In genomic region chr22:31064369-31064768, GRCh38 we compare ENCODE assay signal across 14 cellular contexts. TPM values are rescaled to one million over a fixed set of nuclear protein-coding genes. Genes with fewer than 3 reads are reported as not detected.
DNase-seq lines count a peak whose midpoint lies in the region; ATAC-seq, FAIRE-seq and TF ChIP-seq lines count a peak whose summit lies in the region.
"Had no signal": no experiment of that assay in that cellular context is flagged by ENCODE, and none has a peak within 500 bp of the region (broad histone marks: within the 10 kb centered on the region; RNA-seq: fewer than 3 reads in every experiment).

No MANE protein-coding gene starts in this region.

- H4K20me1 ChIP-seq in DND-41 (ENCODE audit: insufficient read depth, low read length) = no peaks in the 10 kb centered on the region
- no peaks in the 10 kb centered on the region for H4K20me1 ChIP-seq in K562 (replicated peaks; ENCODE audit: control insufficient read depth, insufficient read depth, low read length)

- H3K9ac ChIP-seq in DND-41 (ENCODE audit: low read depth, low read length) (no peak overlapping the region), K562 (ENCODE audit: insufficient read depth in 1 of 2, low read depth in 2 of 2, low read length in 2 of 2) (peak overlapping the region; percentile 79 to 82; a peak in 3 of 4 replicates)

- intact Hi-C loops in K562 (cut with micrococcal nuclease) = loop anchor here (5.0 kb wide), 1 partner anchor 97 kb away; the partner anchor contains the start of genes MORC2 and TUG1

- 86% methylated on average over 6 of the region's 6 CpGs for WGBS in A549 (ENCODE audit: missing lambda C conversion rate)
- WGBS in K562 (ENCODE audit: insufficient coverage, low coverage, missing lambda C conversion rate) = 0% methylated on average over 6 of the region's 6 CpGs

- TF ChIP-seq EP300 in A549 (IDR thresholded peaks at IDR 0.05) = no peak
- TF ChIP-seq EP300 in K562 (IDR thresholded peaks at IDR 0.05; ENCODE audit: low read length) = no peak

- ATAC-seq in A549 (no peak), DND-41 (ENCODE audit: insufficient read depth, low read depth) (no peak), K562 (peak; percentile 72)

- FAIRE-seq in A549 (lab: Jason Lieb, UNC) = no peak
- no peak for FAIRE-seq in K562 (lab: Jason Lieb, UNC)
- FAIRE-seq: GM19239 had no signal

- TF ChIP-seq RAD21 in A549 (conservative IDR thresholded peaks at IDR 0.05 in 1 of 2, IDR thresholded peaks at IDR 0.05 in 1 of 2) = no peak
- TF ChIP-seq RAD21 in K562 (CRISPR knock-in tag; conservative IDR thresholded peaks at IDR 0.05 in 1 of 2, IDR thresholded peaks at IDR 0.05 in 1 of 2) = no peak

- no peaks in the 10 kb centered on the region for H3K27me3 ChIP-seq in DND-41 (ENCODE audit: insufficient read depth, low read length, poor library complexity)
- no peaks in the 10 kb centered on the region for H3K27me3 ChIP-seq in K562 (ENCODE audit: control insufficient read depth in 2 of 2, insufficient read depth in 2 of 2, low read length in 2 of 2)

- in situ Hi-C loops in K562 (cut with MboI) = no loop called here

- TF ChIP-seq CTCF in A549 (IDR thresholded peaks at IDR 0.05) (no peak), DND-41 (IDR thresholded peaks at IDR 0.05; ENCODE audit: borderline replicate concordance, extremely low read depth, low read length, poor library complexity, severe bottlenecking) (no peak), NB4 (IDR thresholded peaks at IDR 0.05; ENCODE audit: low read depth, low read length) (no peak), K562 (IDR thresholded peaks at IDR 0.05 in 2 of 3, conservative IDR thresholded peaks at IDR 0.05 in 1 of 3; ENCODE audit: insufficient read depth in 2 of 3, low read depth in 1 of 3, low read length in 3 of 3) (no peak)

- H3K4me2 ChIP-seq in A549 (peak overlapping the region; percentile 18; the same call in 2 of the 3 replicates), DND-41 (ENCODE audit: insufficient read depth, low read length) (no peak overlapping the region), K562 (ENCODE audit: insufficient read depth, low read length) (peak overlapping the region; percentile 97)

- H3K9me1 ChIP-seq in K562 (ENCODE audit: control insufficient read depth, insufficient read depth, low read length) = no peaks in the 10 kb centered on the region

- H3K4me3 ChIP-seq in A549 (no peak overlapping the region), DND-41 (ENCODE audit: low read depth in 1 of 2, low read length in 2 of 2) (no peak overlapping the region), NB4 (ENCODE audit: low read depth, low read length) (peak overlapping the region; percentile 45), K562 (peak overlapping the region; percentile 65)

- no peaks in the 10 kb centered on the region for H3K79me2 ChIP-seq in DND-41 (ENCODE audit: insufficient read depth, low read length)
- peaks cover 14% of the 10 kb centered on the region for H3K79me2 ChIP-seq in K562 (ENCODE audit: control insufficient read depth, insufficient read depth, low read length)

- no peak for TF ChIP-seq POLR2A in A549 (IDR thresholded peaks at IDR 0.05; ENCODE audit: low read length)
- TF ChIP-seq POLR2A in NB4 (IDR thresholded peaks at IDR 0.05; ENCODE audit: extremely low read depth, insufficient read length) = no peak
- no peak for TF ChIP-seq POLR2A in K562 (conservative IDR thresholded peaks at IDR 0.05)

- POLR2A ChIA-PET in A549 (lab: Yijun Ruan, JAX) (interaction anchor here (2.0 kb wide), 1 partner anchor 96 kb away, joined by 7 read pairs; the partner anchor contains the start of genes MORC2 and TUG1), K562 (lab: Yijun Ruan, JAX) (interaction anchor here (0.7 to 2.6 kb wide), 9 partner anchors 9 to 101 kb away, joined by 3 to 15 read pairs (median 5); partner anchors contain the start of genes MORC2, SMTN and TUG1)

- TSS peak; percentile 86 for BruUV-seq in K562 (replicated peaks; lab: Mats Ljungman, UMichigan)

- CTCF ChIA-PET in A549 (lab: Yijun Ruan, JAX) = interaction anchor here (1.1 to 2.0 kb wide), 3 partner anchors 17 to 300 kb away, joined by 3 to 9 read pairs (median 4); partner anchors contain the start of gene SMTN
- CTCF ChIA-PET in K562 (lab: Yijun Ruan, JAX; ENCODE audit: low intra/inter-chr PET ratio) = no interaction called here

- H3K27ac ChIP-seq in A549 (peak overlapping the region in 1 of 2 experiments; percentile 60; a peak in 3 of 6 replicates), DND-41 (ENCODE audit: low read length) (no peak overlapping the region), K562 (ENCODE audit: extremely low read depth, low read depth, low read length) (peak overlapping the region; percentile 84)
- H3K27ac ChIP-seq: RWPE1 had no signal

- H3K4me1 ChIP-seq in A549 (peaks cover 28% of the 10 kb centered on the region), DND-41 (ENCODE audit: insufficient read depth, low read length) (no peaks in the 10 kb centered on the region), K562 (replicated peaks in 1 of 2; ENCODE audit: control insufficient read depth in 2 of 2, insufficient read depth in 2 of 2, low read length in 2 of 2) (peaks cover 14% of the 10 kb centered on the region in 2 experiments; a peak in 3 of 5 replicates)

- no peaks in the 10 kb centered on the region for H3K36me3 ChIP-seq in DND-41 (ENCODE audit: insufficient read depth, low read length)
- H3K36me3 ChIP-seq in K562 (ENCODE audit: control insufficient read depth, insufficient read depth, low read length) = no peaks in the 10 kb centered on the region

- H3K9me3 ChIP-seq in A549 (no peaks in the 10 kb centered on the region), DND-41 (ENCODE audit: insufficient read depth, low read length, severe bottlenecking) (no peaks in the 10 kb centered on the region), K562 (replicated peaks; ENCODE audit: control insufficient read depth, insufficient read depth, low read depth, low read length) (no peaks in the 10 kb centered on the region)

- H2AFZ ChIP-seq in DND-41 (ENCODE audit: low read depth, low read length) (peak overlapping the region; percentile 10), K562 (ENCODE audit: low read depth, low read length) (peak overlapping the region; percentile 94)

- no peak for DNase-seq in A549 (ENCODE audit: low read depth in 1 of 2, low spot score in 1 of 2)
- DNase-seq in DND-41 = no peak
- DNase-seq in NB4 (ENCODE audit: low read depth) = no peak
- no peak for DNase-seq in K562 (ENCODE audit: extremely low read depth in 1 of 4, low spot score in 3 of 4)
- DNase-seq in H4 (ENCODE audit: low spot score) = no peak
- DNase-seq in NCI-H2081 (lab: John Stamatoyannopoulos, UW) = no peak
- no peak for DNase-seq in activated CD4-positive, alpha-beta T cell treated with anti-CD3 and anti-CD28 coated beads for 1 hour
- DNase-seq: activated B cell treated with CpG ODN at 0.5 μM for 24 hours; endodermal cell; NCI-H1417 treated with DMSO at 0.1 percent for 48 hours; stimulated activated CD4-positive, alpha-beta T cell treated with anti-CD3 and anti-CD28 coated beads, Interleukin-2, amount 100 ng/mL, for 48 hours had no signal

RNA-seq across cellular contexts. Expression of gene SMTN, which starts 16.7 kb away (rescaled TPM):
- 7.0 and 12.7 TPM in 2 replicates for polyA plus RNA-seq in A549 (2011; rRNA removed)
- polyA plus RNA-seq in A549 (2012; cell fraction: cytosol; rRNA removed) = 29.6 and 31.6 TPM in 2 replicates
- 122 and 130 TPM in 2 replicates for polyA plus RNA-seq in A549 (2012; cell fraction: nucleus; rRNA removed)
- 33.1 to 37.3 TPM (median 34.9 TPM) in 3 replicates for polyA plus RNA-seq in A549 (2017; fragmentation: RNase III; extraction: RNeasy Plus Mini Kit Qiagen cat#74134 plus additional on column Dnase treatment)
- polyA minus RNA-seq in A549 (2011; rRNA and poly(A)+ RNA removed) = 5.5 and 11.3 TPM in 2 replicates
- total RNA-seq in K562 (2011; cell fraction: chromatin; rRNA removed; ENCODE audit: low replicate concordance) = 49.3 and 111 TPM in 2 replicates
- 49.2 and 65.0 TPM in 2 replicates for total RNA-seq in K562 (2011; cell fraction: nucleolus; rRNA removed)
- 48.8 and 58.2 TPM in 2 replicates for total RNA-seq in K562 (2011; cell fraction: nucleoplasm; rRNA removed)
- total RNA-seq in K562 (2014; rRNA removed) = 17.8 and 22.3 TPM in 2 replicates
- total RNA-seq in K562 (2014; rRNA removed; fragmentation: Illumina TruSeq; extraction: Trizol) = 8.8 and 11.1 TPM in 2 replicates
- total RNA-seq in K562 (2015; rRNA removed; fragmentation: Illumina TruSeq; extraction: Trizol) = 16.0 and 16.1 TPM in 2 replicates
- total RNA-seq in K562 (2021) = 39.9 and 41.1 TPM in 2 replicates
- 7.7 and 13.7 TPM in 2 replicates for polyA plus RNA-seq in K562 (2011; rRNA removed)
- polyA plus RNA-seq in K562 (2011; cell fraction: cytosol; rRNA removed) = 9.0 and 10.3 TPM in 2 replicates
- polyA plus RNA-seq in K562 (2011; cell fraction: nucleus; rRNA removed) = 70.1 and 84.9 TPM in 2 replicates
- polyA plus RNA-seq in K562 (2012) = 22.9 and 23.5 TPM in 2 replicates
- 17.6 and 28.4 TPM in 2 replicates for polyA plus RNA-seq in K562 (2014; fragmentation: Illumina TruSeq; extraction: Trizol)
- 1 to 10 TPM; 2.5 to 3.4 TPM for polyA plus RNA-seq in K562 (2014; fragmentation: Nextera tagmentation; extraction: Ambion mirVana)
- polyA plus RNA-seq in K562 (2014; rRNA removed) = 20.6 and 25.5 TPM in 2 replicates
- polyA minus RNA-seq in K562 (2011; rRNA and poly(A)+ RNA removed) = 4.6 and 7.0 TPM in 2 replicates
- 8.3 and 14.4 TPM in 2 replicates for polyA minus RNA-seq in K562 (2011; cell fraction: cytosol; rRNA and poly(A)+ RNA removed)
- 24.6 and 28.2 TPM in 2 replicates for polyA minus RNA-seq in K562 (2011; cell fraction: nucleus; rRNA and poly(A)+ RNA removed)
- 13.9 and 20.9 TPM in 2 replicates for total RNA-seq in H4 (2014; rRNA removed; shearing (Covaris generic))

RNA-seq across cellular contexts. Expression of gene SELENOM, which starts 43.0 kb away (rescaled TPM):
- polyA plus RNA-seq in A549 (2011; rRNA removed) = 14.2 and 15.3 TPM in 2 replicates
- polyA plus RNA-seq in A549 (2012; cell fraction: cytosol; rRNA removed) = 62.7 and 76.5 TPM in 2 replicates
- polyA plus RNA-seq in A549 (2012; cell fraction: nucleus; rRNA removed) = 82.5 and 94.7 TPM in 2 replicates
- 46.4 to 50.2 TPM (median 46.5 TPM) in 3 replicates for polyA plus RNA-seq in A549 (2017; fragmentation: RNase III; extraction: RNeasy Plus Mini Kit Qiagen cat#74134 plus additional on column Dnase treatment)
- polyA minus RNA-seq in A549 (2011; rRNA and poly(A)+ RNA removed) = 12.4 and 18.3 TPM in 2 replicates
- 7.3 and 13.3 TPM in 2 replicates for total RNA-seq in K562 (2011; cell fraction: chromatin; rRNA removed; ENCODE audit: low replicate concordance)
- total RNA-seq in K562 (2011; cell fraction: nucleolus; rRNA removed) = 15.5 and 16.3 TPM in 2 replicates
- 10.6 and 15.3 TPM in 2 replicates for total RNA-seq in K562 (2011; cell fraction: nucleoplasm; rRNA removed)
- total RNA-seq in K562 (2014; rRNA removed) = 6.9 and 10.8 TPM in 2 replicates
- total RNA-seq in K562 (2014; rRNA removed; fragmentation: Illumina TruSeq; extraction: Trizol) = 1.2 and 1.8 TPM in 2 replicates
- total RNA-seq in K562 (2015; rRNA removed; fragmentation: Illumina TruSeq; extraction: Trizol) = 3.7 and 4.1 TPM in 2 replicates
- total RNA-seq in K562 (2021) = 8.5 and 10.9 TPM in 2 replicates
- polyA plus RNA-seq in K562 (2011; rRNA removed) = 4.2 and 7.1 TPM in 2 replicates
- 19.5 and 31.1 TPM in 2 replicates for polyA plus RNA-seq in K562 (2011; cell fraction: cytosol; rRNA removed)
- 11.9 and 13.4 TPM in 2 replicates for polyA plus RNA-seq in K562 (2011; cell fraction: nucleus; rRNA removed)
- polyA plus RNA-seq in K562 (2012) = 6.7 and 19.8 TPM in 2 replicates
- 2.8 and 5.8 TPM in 2 replicates for polyA plus RNA-seq in K562 (2014; fragmentation: Illumina TruSeq; extraction: Trizol)
- polyA plus RNA-seq in K562 (2014; fragmentation: Nextera tagmentation; extraction: Ambion mirVana) = 1 to 10 TPM; 1.2 to 2.9 TPM
- polyA plus RNA-seq in K562 (2014; rRNA removed) = 10.0 and 10.6 TPM in 2 replicates
- polyA minus RNA-seq in K562 (2011; rRNA and poly(A)+ RNA removed) = 1.7 and 2.3 TPM in 2 replicates
- polyA minus RNA-seq in K562 (2011; cell fraction: cytosol; rRNA and poly(A)+ RNA removed) = 5.2 TPM in 1 of 2 replicates, not detected in the other
- 5.5 and 9.0 TPM in 2 replicates for polyA minus RNA-seq in K562 (2011; cell fraction: nucleus; rRNA and poly(A)+ RNA removed)
- 2.3 and 10.0 TPM in 2 replicates for total RNA-seq in H4 (2014; rRNA removed; shearing (Covaris generic))

RNA-seq across cellular contexts. Expression of gene INPP5J, which starts 58.4 kb away (rescaled TPM):
- polyA plus RNA-seq in A549 (2011; rRNA removed) = 0.70 and 0.98 TPM in 2 replicates
- polyA plus RNA-seq in A549 (2012; cell fraction: cytosol; rRNA removed) = 1.2 and 1.6 TPM in 2 replicates
- 7.6 and 9.2 TPM in 2 replicates for polyA plus RNA-seq in A549 (2012; cell fraction: nucleus; rRNA removed)
- 1.3 to 1.8 TPM (median 1.5 TPM) in 3 replicates for polyA plus RNA-seq in A549 (2017; fragmentation: RNase III; extraction: RNeasy Plus Mini Kit Qiagen cat#74134 plus additional on column Dnase treatment)
- polyA minus RNA-seq in A549 (2011; rRNA and poly(A)+ RNA removed) = 1.6 and 1.8 TPM in 2 replicates
- 1.5 and 3.2 TPM in 2 replicates for total RNA-seq in K562 (2011; cell fraction: chromatin; rRNA removed; ENCODE audit: low replicate concordance)
- 1.2 and 3.2 TPM in 2 replicates for total RNA-seq in K562 (2011; cell fraction: nucleolus; rRNA removed)
- 2.4 and 2.7 TPM in 2 replicates for total RNA-seq in K562 (2011; cell fraction: nucleoplasm; rRNA removed)
- 5.9 and 6.4 TPM in 2 replicates for total RNA-seq in K562 (2014; rRNA removed)
- total RNA-seq in K562 (2014; rRNA removed; fragmentation: Illumina TruSeq; extraction: Trizol) = 1.9 and 2.7 TPM in 2 replicates
- total RNA-seq in K562 (2015; rRNA removed; fragmentation: Illumina TruSeq; extraction: Trizol) = 5.8 and 6.7 TPM in 2 replicates
- total RNA-seq in K562 (2021) = 6.3 and 7.0 TPM in 2 replicates
- 1.6 and 21.8 TPM in 2 replicates for polyA plus RNA-seq in K562 (2011; rRNA removed)
- 4.8 and 29.8 TPM in 2 replicates for polyA plus RNA-seq in K562 (2011; cell fraction: cytosol; rRNA removed)
- 4.7 and 21.8 TPM in 2 replicates for polyA plus RNA-seq in K562 (2011; cell fraction: nucleus; rRNA removed)
- polyA plus RNA-seq in K562 (2012) = 6.0 and 10.4 TPM in 2 replicates
- polyA plus RNA-seq in K562 (2014; fragmentation: Illumina TruSeq; extraction: Trizol) = 4.8 and 5.4 TPM in 2 replicates
- under 1 TPM; 0.10 to 0.78 TPM for polyA plus RNA-seq in K562 (2014; fragmentation: Nextera tagmentation; extraction: Ambion mirVana)
- 5.4 and 6.0 TPM in 2 replicates for polyA plus RNA-seq in K562 (2014; rRNA removed)
- polyA minus RNA-seq in K562 (2011; rRNA and poly(A)+ RNA removed) = 1.2 and 7.5 TPM in 2 replicates
- polyA minus RNA-seq in K562 (2011; cell fraction: cytosol; rRNA and poly(A)+ RNA removed) = 1.4 and 21.9 TPM in 2 replicates
- polyA minus RNA-seq in K562 (2011; cell fraction: nucleus; rRNA and poly(A)+ RNA removed) = 0.81 and 6.4 TPM in 2 replicates
- 0.45 and 0.79 TPM in 2 replicates for total RNA-seq in H4 (2014; rRNA removed; shearing (Covaris generic))
- total RNA-seq: T-helper 1 cell treated with Interleukin-12 subunit alpha and Interleukin-12 subunit beta and Interleukin-4 antibody, amounts not matched to agents 30 ng/mL and 1 ng/mL, for 36 hours had no signal

Comparison
In these comparisons a context has a peak if more than half of its experiments do, and no peak if none do; other contexts are left out.
1. H3K4me3 ChIP-seq: peak in NB4 (single experiment) and K562 (single experiment); none in A549 (single experiment) and DND-41 (0 of 2).